ENCODE assay signal across 12 cellular contexts in genomic region chr1:231937013-231937754, GRCh38.
DNase-seq lines count a peak whose midpoint lies in the region; ATAC-seq and TF ChIP-seq lines count a peak whose summit lies in the region.
"Had no signal": no experiment of that assay in that cellular context is flagged by ENCODE, and none has a peak within 500 bp of the region (broad histone marks: within the 10 kb centered on the region; RNA-seq: fewer than 3 reads in every experiment).

No MANE protein-coding gene starts in this region.

- DNase-seq in DMS 273 (lab: John Stamatoyannopoulos, UW; ENCODE audit: unreplicated experiment) (peak; percentile 81), NCI-H446 (lab: John Stamatoyannopoulos, UW) (peak; percentile 60 to 80), dermis blood vessel endothelial cell (peak; percentile 49), mucosa of descending colon (peak in 2 of 3 donors; percentile 28 to 60), GM10266 (ENCODE audit: extremely low spot score) (no peak), CD1c-positive myeloid dendritic cell (ENCODE audit: extremely low spot score) (no peak)
- no peak for DNase-seq in activated CD4-positive, CD25-positive, alpha-beta regulatory T cell treated with anti-CD3 and anti-CD28 coated beads, Interleukin-2, amount 50 U/mL, for 72 hours
- DNase-seq: CD4-positive, CD25-positive, alpha-beta regulatory T cell; NCI-H1417 treated with DMSO at 0.1 percent for 48 hours; Peyer's patch had no signal

- TF ChIP-seq CTCF in mucosa of descending colon (IDR thresholded peaks at IDR 0.05) (no peak), GM10266 (IDR thresholded peaks at IDR 0.05; ENCODE audit: control insufficient read depth, insufficient read depth, low read depth, missing control alignments) (no peak)

- ATAC-seq in mucosa of descending colon (no peak), HG02885 (IDR thresholded peaks at IDR 0.05; ENCODE audit: poor library complexity, unreplicated experiment) (no peak)

- H3K36me3 ChIP-seq in mucosa of descending colon (ENCODE audit: low read depth), result no peaks in the 10 kb centered on the region
- H3K36me3 ChIP-seq: Peyer's patch, tibial nerve had no signal

- no peak overlapping the region for H3K4me3 ChIP-seq in mucosa of descending colon
- H3K4me3 ChIP-seq: Peyer's patch, tibial nerve had no signal

- peaks cover 16% of the 10 kb centered on the region for H3K4me1 ChIP-seq in mucosa of descending colon (ENCODE audit: low read depth)

- no peaks in the 10 kb centered on the region for H3K9me3 ChIP-seq in mucosa of descending colon

- intact Hi-C loops in mucosa of descending colon (cut with DNase I, micrococcal nuclease), result no loop called here

Comparison
In these comparisons a context has a peak if more than half of its experiments do, and no peak if none do; other contexts are left out.
1. DNase-seq: peak in DMS 273 (single experiment), NCI-H446 (2 of 2), dermis blood vessel endothelial cell (single experiment) and mucosa of descending colon (2 of 3); none in GM10266 (single experiment), CD1c-positive myeloid dendritic cell (single experiment) and activated CD4-positive, CD25-positive, alpha-beta regulatory T cell treated with anti-CD3 and anti-CD28 coated beads, Interleukin-2, amount 50 U/mL, for 72 hours (single experiment).